In genomic region chr22:38802671-38803121, GRCh38 we compare ENCODE assay signal across 9 cellular contexts. TPM values are rescaled to one million over a fixed set of nuclear protein-coding genes. Genes with fewer than 3 reads are reported as not detected.
A peak's percentile ranks its signal among the peaks of the same experiment; 100 is the strongest.
DNase-seq lines count a peak whose midpoint lies in the region; ATAC-seq and TF ChIP-seq lines count a peak whose summit lies in the region.
"Had no signal": no experiment of that assay in that cellular context is flagged by ENCODE, and none has a peak within 500 bp of the region (broad histone marks: within the 10 kb centered on the region; RNA-seq: fewer than 3 reads in every experiment).

No MANE protein-coding gene starts in this region.

- H3K9me3 ChIP-seq in adrenal gland (replicated peaks in 1 of 3) (no peaks in the 10 kb centered on the region), iPS DF 6.9 (ENCODE audit: control insufficient read depth, insufficient read depth, low read length) (no peaks in the 10 kb centered on the region), thyroid gland (no peaks in the 10 kb centered on the region)

- no peaks in the 10 kb centered on the region for H3K4me1 ChIP-seq in adrenal gland (replicated peaks in 1 of 2)
- H3K4me1 ChIP-seq in iPS DF 6.9 (ENCODE audit: control insufficient read depth, insufficient read depth, low read length): no peaks in the 10 kb centered on the region; the same call in 1 of the 2 replicates
- no peaks in the 10 kb centered on the region for H3K4me1 ChIP-seq in thyroid gland
- H3K4me1 ChIP-seq: Peyer's patch had no signal

- H3K27ac ChIP-seq in adrenal gland: no peak overlapping the region
- no peak overlapping the region for H3K27ac ChIP-seq in iPS DF 6.9 (ENCODE audit: low read length)
- H3K27ac ChIP-seq in thyroid gland: peak overlapping the region in 1 of 3 donors; percentile 36
- H3K27ac ChIP-seq: Peyer's patch had no signal

- no peaks in the 10 kb centered on the region for H3K36me3 ChIP-seq in adrenal gland (replicated peaks in 1 of 2)
- H3K36me3 ChIP-seq in iPS DF 6.9 (ENCODE audit: control insufficient read depth, insufficient read depth, low read length): no peaks in the 10 kb centered on the region
- H3K36me3 ChIP-seq in thyroid gland: no peaks in the 10 kb centered on the region
- H3K36me3 ChIP-seq: Peyer's patch had no signal

- ATAC-seq in GM18868 (IDR thresholded peaks at IDR 0.05; ENCODE audit: unreplicated experiment): no peak
- no peak for ATAC-seq in GM19328 (IDR thresholded peaks at IDR 0.05; ENCODE audit: unreplicated experiment)
- ATAC-seq in HG03457 (IDR thresholded peaks at IDR 0.05; ENCODE audit: unreplicated experiment): no peak

- intact Hi-C loops in adrenal gland (cut with DNase I): no loop called here
- intact Hi-C loops in thyroid gland (cut with DNase I): no loop called here

- H3K4me3 ChIP-seq in adrenal gland: no peak overlapping the region
- peak overlapping the region; percentile 52; the same call in 1 of the 2 replicates for H3K4me3 ChIP-seq in iPS DF 6.9 (ENCODE audit: low read length)
- no peak overlapping the region for H3K4me3 ChIP-seq in thyroid gland (replicated peaks in 1 of 3)
- H3K4me3 ChIP-seq: Peyer's patch had no signal

- DNase-seq in HS-5 (ENCODE audit: low read depth) (peak; percentile 89), adrenal gland (peak; percentile 33 to 85 (median 80)), iPS DF 6.9 (ENCODE audit: low read depth, low spot score) (no peak), thyroid gland (peak; percentile 67 to 70), activated gamma-delta T cell treated with Interleukin-2 at 50 U/mL for 16 hours (no peak)

- H3K27me3 ChIP-seq in adrenal gland (no peaks in the 10 kb centered on the region), iPS DF 6.9 (ENCODE audit: control insufficient read depth, insufficient read depth, low read length) (no peaks in the 10 kb centered on the region; the same call in 1 of the 2 replicates), thyroid gland (no peaks in the 10 kb centered on the region)
- H3K27me3 ChIP-seq: Peyer's patch had no signal

- no peak for TF ChIP-seq POLR2A in adrenal gland (IDR thresholded peaks at IDR 0.05)
- TF ChIP-seq POLR2A in thyroid gland (IDR thresholded peaks at IDR 0.05): no peak

- no peak for TF ChIP-seq CTCF in adrenal gland (IDR thresholded peaks at IDR 0.05)
- no peak for TF ChIP-seq CTCF in thyroid gland (IDR thresholded peaks at IDR 0.05)

- 11 to 33% (median 25%) methylated on average over 10 of the region's 10 CpGs for WGBS in adrenal gland, 4 donors
- WGBS in iPS DF 6.9 (ENCODE audit: insufficient coverage, insufficient read length): no CpG with 5 or more reads among the region's 10 CpGs
- 19 to 34% methylated on average over 10 of the region's 10 CpGs for WGBS in thyroid gland, 2 donors

RNA-seq across cellular contexts. Expression of gene DNAL4, which starts 8.8 kb away (rescaled TPM):
- total RNA-seq in adrenal gland: 10 to 100 TPM; 12.9 to 29.8 (median 22.3) TPM
- polyA plus RNA-seq in adrenal gland: 10 to 100 TPM; 11.8 to 19.7 (median 14.7) TPM
- total RNA-seq in thyroid gland: 10 to 100 TPM; 30.9 to 50.0 (median 37.9) TPM

RNA-seq across cellular contexts. Expression of gene NPTXR, which starts 41.1 kb away (rescaled TPM):
- 10 to 100 TPM in 7 of 8 donors, 1 to 10 TPM in 1; 6.9 to 26.9 (median 13.4) TPM for total RNA-seq in adrenal gland
- polyA plus RNA-seq in adrenal gland: 1 to 10 TPM; 3.4 to 4.7 (median 4.4) TPM
- total RNA-seq in thyroid gland: 1 to 10 TPM; 3.6 to 8.7 (median 4.4) TPM

RNA-seq across cellular contexts. Expression of gene SUN2, which starts 46.9 kb away (rescaled TPM):
- total RNA-seq in adrenal gland (100 to 1,000 TPM in 4 of 8 donors, 10 to 100 TPM in 4; 79.3 to 196 (median 108) TPM), thyroid gland (100 to 1,000 TPM; 137 to 356 (median 153) TPM)
- polyA plus RNA-seq in adrenal gland: 10 to 100 TPM; 13.0 to 35.9 (median 21.8) TPM

Comparison
In these comparisons a context has a peak if more than half of its experiments do, and no peak if none do; other contexts are left out.
1. DNase-seq: peak in HS-5 (single experiment), adrenal gland (7 of 7) and thyroid gland (2 of 2); none in iPS DF 6.9 (single experiment) and activated gamma-delta T cell treated with Interleukin-2 at 50 U/mL for 16 hours (single experiment).